In genomic region chr9:136900556-136900955, GRCh38 we compare ENCODE assay signal across 12 cellular contexts. TPM values are rescaled to one million over a fixed set of nuclear protein-coding genes. Genes with fewer than 3 reads are reported as not detected.
DNase-seq lines count a peak whose midpoint lies in the region; ATAC-seq and TF ChIP-seq lines count a peak whose summit lies in the region.
"Had no signal": no experiment of that assay in that cellular context is flagged by ENCODE, and none has a peak within 500 bp of the region (broad histone marks: within the 10 kb centered on the region; RNA-seq: fewer than 3 reads in every experiment).

No MANE protein-coding gene starts in this region.

- TF ChIP-seq EP300 in stomach (IDR thresholded peaks at IDR 0.05): no peak

- TF ChIP-seq CTCF in stomach (IDR thresholded peaks at IDR 0.05) (no peak), mucosa of descending colon (IDR thresholded peaks at IDR 0.05) (no peak)

- peak overlapping the region; percentile 25 to 92 (median 84) for H3K27ac ChIP-seq in stomach

- H3K4me1 ChIP-seq in stomach (peaks cover 34 to 61% (median 38%) of the 10 kb centered on the region in 4 donors), mucosa of descending colon (ENCODE audit: low read depth) (peaks cover 55% of the 10 kb centered on the region)

- H3K9me3 ChIP-seq in stomach (no peaks in the 10 kb centered on the region), mucosa of descending colon (no peaks in the 10 kb centered on the region)
- H3K9me3 ChIP-seq: thoracic aorta had no signal

- H3K36me3 ChIP-seq in stomach: peaks cover 3 to 44% (median 29%) of the 10 kb centered on the region in 4 donors
- H3K36me3 ChIP-seq in mucosa of descending colon (ENCODE audit: low read depth): no peaks in the 10 kb centered on the region
- H3K36me3 ChIP-seq: thoracic aorta had no signal

- H3K27me3 Mint-ChIP-seq in activated CD4-positive, alpha-beta T cell treated with anti-CD3 and anti-CD28 coated beads for 36 hours: no peaks in the 10 kb centered on the region
- no peaks in the 10 kb centered on the region for H3K27me3 Mint-ChIP-seq in activated CD4-positive, alpha-beta memory T cell treated with anti-CD3 and anti-CD28 coated beads for 36 hours
- H3K27me3 Mint-ChIP-seq in immature natural killer cell (ENCODE audit: low read depth in 3 of 3): peaks cover 0 to 2% (median 0%) of the 10 kb centered on the region in 3 donors

- DNase-seq in activated CD4-positive, alpha-beta T cell treated with anti-CD3 and anti-CD28 coated beads for 36 hours: no peak
- no peak for DNase-seq in activated CD4-positive, alpha-beta T cell treated with anti-CD3 and anti-CD28 coated beads for 48 hours
- no peak for DNase-seq in activated CD4-positive, alpha-beta memory T cell treated with anti-CD3 and anti-CD28 coated beads for 36 hours
- DNase-seq in immature natural killer cell (no peak), stomach (no peak), mucosa of descending colon (no peak), GM19238 (ENCODE audit: insufficient read length, low spot score) (no peak)
- DNase-seq: hippocampal formation, Karpas-422, NCI-H2029 treated with DMSO at 0.1 percent for 48 hours had no signal

- H3K4me1 Mint-ChIP-seq in activated CD4-positive, alpha-beta T cell treated with anti-CD3 and anti-CD28 coated beads for 36 hours: peaks cover 37% of the 10 kb centered on the region
- peaks cover 54% of the 10 kb centered on the region for H3K4me1 Mint-ChIP-seq in activated CD4-positive, alpha-beta memory T cell treated with anti-CD3 and anti-CD28 coated beads for 36 hours (ENCODE audit: low read depth)
- peaks cover 32 to 35% of the 10 kb centered on the region in 2 donors for H3K4me1 Mint-ChIP-seq in immature natural killer cell

- peaks cover 47% of the 10 kb centered on the region for H3K36me3 Mint-ChIP-seq in activated CD4-positive, alpha-beta T cell treated with anti-CD3 and anti-CD28 coated beads for 36 hours (ENCODE audit: low read depth)
- peaks cover 39% of the 10 kb centered on the region for H3K36me3 Mint-ChIP-seq in activated CD4-positive, alpha-beta memory T cell treated with anti-CD3 and anti-CD28 coated beads for 36 hours
- peaks cover 3 to 9% (median 4%) of the 10 kb centered on the region in 3 donors for H3K36me3 Mint-ChIP-seq in immature natural killer cell

- H3K9me3 Mint-ChIP-seq in activated CD4-positive, alpha-beta T cell treated with anti-CD3 and anti-CD28 coated beads for 36 hours (ENCODE audit: low read depth): no peaks in the 10 kb centered on the region
- H3K9me3 Mint-ChIP-seq in activated CD4-positive, alpha-beta memory T cell treated with anti-CD3 and anti-CD28 coated beads for 36 hours: no peaks in the 10 kb centered on the region
- H3K9me3 Mint-ChIP-seq in immature natural killer cell: no peaks in the 10 kb centered on the region

- H3K4me3 ChIP-seq in stomach: no peak overlapping the region
- H3K4me3 ChIP-seq in mucosa of descending colon: no peak overlapping the region
- H3K4me3 ChIP-seq: thoracic aorta had no signal

- H3K27me3 ChIP-seq in stomach: no peaks in the 10 kb centered on the region

- no peak for ATAC-seq in activated CD4-positive, alpha-beta T cell treated with anti-CD3 and anti-CD28 coated beads for 36 hours
- ATAC-seq in mucosa of descending colon (no peak), HG02885 (IDR thresholded peaks at IDR 0.05; ENCODE audit: poor library complexity, unreplicated experiment) (no peak)

- intact Hi-C loops in activated CD4-positive, alpha-beta T cell treated with anti-CD3 and anti-CD28 coated beads for 36 hours (cut with DNase I, micrococcal nuclease): loop anchor here in 1 of 2 experiments (5.0 kb wide), 2 partner anchors 42 to 53 kb away; partner anchors contain the start of genes FBXW5 and PHPT1
- intact Hi-C loops in activated CD4-positive, alpha-beta memory T cell treated with anti-CD3 and anti-CD28 coated beads for 36 hours (cut with micrococcal nuclease): loop anchor here (5.0 kb wide), 2 partner anchors 108 to 127 kb away; partner anchors contain the start of genes ABCA2 and TMEM141
- intact Hi-C loops in stomach (cut with DNase I; ENCODE audit: low total_unique reads) (no loop called here), mucosa of descending colon (cut with DNase I, micrococcal nuclease) (no loop called here)

- no peak overlapping the region for H3K4me3 Mint-ChIP-seq in activated CD4-positive, alpha-beta T cell treated with anti-CD3 and anti-CD28 coated beads for 36 hours
- no peak overlapping the region for H3K4me3 Mint-ChIP-seq in activated CD4-positive, alpha-beta memory T cell treated with anti-CD3 and anti-CD28 coated beads for 36 hours
- no peak overlapping the region for H3K4me3 Mint-ChIP-seq in immature natural killer cell

- WGBS in stomach, 5 donors: 86 to 92% (median 87%) methylated on average over 8 to 10 of the region's 10 CpGs

- CTCF ChIA-PET in activated CD4-positive, alpha-beta T cell treated with anti-CD3 and anti-CD28 coated beads for 36 hours (lab: Charles Lee): interaction anchor here (0.7 kb wide), 1 partner anchor 272 kb away, joined by 3 read pairs; no protein-coding TSS in a partner anchor
- CTCF ChIA-PET in activated CD4-positive, alpha-beta memory T cell treated with anti-CD3 and anti-CD28 coated beads for 36 hours (lab: Charles Lee): no interaction called here

- peak overlapping the region; percentile 84 for H3K27ac Mint-ChIP-seq in activated CD4-positive, alpha-beta T cell treated with anti-CD3 and anti-CD28 coated beads for 36 hours
- peak overlapping the region; percentile 98 for H3K27ac Mint-ChIP-seq in activated CD4-positive, alpha-beta memory T cell treated with anti-CD3 and anti-CD28 coated beads for 36 hours
- H3K27ac Mint-ChIP-seq in immature natural killer cell: peak overlapping the region in 4 of 6 donors; percentile 40 to 85 (median 84)

- POLR2A ChIA-PET in activated CD4-positive, alpha-beta T cell treated with anti-CD3 and anti-CD28 coated beads for 36 hours (lab: Charles Lee): no interaction called here
- POLR2A ChIA-PET in activated CD4-positive, alpha-beta memory T cell treated with anti-CD3 and anti-CD28 coated beads for 36 hours (lab: Charles Lee): interaction anchor here (0.8 to 2.4 kb wide), 2 partner anchors 18 to 58 kb away, joined by 3 to 7 read pairs; partner anchors contain the start of gene AJM1

- TF ChIP-seq POLR2A in stomach (IDR thresholded peaks at IDR 0.05): no peak

RNA-seq across cellular contexts. Expression of gene TRAF2, which starts 14.2 kb away (rescaled TPM):
- 10 to 100 TPM; 37.4 to 46.2 TPM for total RNA-seq in activated CD4-positive, alpha-beta T cell treated with anti-CD3 and anti-CD28 coated beads for 36 hours
- total RNA-seq in activated CD4-positive, alpha-beta memory T cell treated with anti-CD3 and anti-CD28 coated beads for 36 hours: 10 to 100 TPM; 40.0 to 41.4 TPM
- polyA plus RNA-seq in immature natural killer cell: 10 to 100 TPM in 2 of 3 donors, 1 to 10 TPM in 1; 7.6 to 32.7 (median 11.0) TPM
- total RNA-seq in stomach: 100 to 1,000 TPM in 1 of 5 donors, 10 to 100 TPM in 2, 1 to 10 TPM in 2; 5.5 to 248 (median 12.8) TPM
- 10 to 100 TPM; 10.0 to 12.1 (median 11.3) TPM for polyA plus RNA-seq in stomach
- 10 to 100 TPM; 19.6 to 28.2 (median 21.1) TPM for total RNA-seq in mucosa of descending colon

RNA-seq across cellular contexts. Expression of gene EDF1, which starts 34.4 kb away (rescaled TPM):
- 100 to 1,000 TPM; 282 to 320 TPM for total RNA-seq in activated CD4-positive, alpha-beta T cell treated with anti-CD3 and anti-CD28 coated beads for 36 hours
- total RNA-seq in activated CD4-positive, alpha-beta memory T cell treated with anti-CD3 and anti-CD28 coated beads for 36 hours: 100 to 1,000 TPM; 302 to 311 TPM
- polyA plus RNA-seq in immature natural killer cell (100 to 1,000 TPM; 309 to 463 (median 411) TPM), stomach (100 to 1,000 TPM; 572 to 798 (median 789) TPM)
- total RNA-seq in stomach (100 to 1,000 TPM; 132 to 229 (median 208) TPM), mucosa of descending colon (100 to 1,000 TPM; 311 to 445 (median 397) TPM)

RNA-seq across cellular contexts. Expression of gene FBXW5, which starts 44.0 kb away (rescaled TPM):
- 10 to 100 TPM; 54.4 to 66.4 TPM for total RNA-seq in activated CD4-positive, alpha-beta T cell treated with anti-CD3 and anti-CD28 coated beads for 36 hours
- 10 to 100 TPM; 66.8 to 69.4 TPM for total RNA-seq in activated CD4-positive, alpha-beta memory T cell treated with anti-CD3 and anti-CD28 coated beads for 36 hours
- polyA plus RNA-seq in immature natural killer cell (100 to 1,000 TPM; 120 to 211 (median 120) TPM), stomach (100 to 1,000 TPM in 2 of 3 donors, 10 to 100 TPM in 1; 91.0 to 109 (median 102) TPM)
- total RNA-seq in stomach (100 to 1,000 TPM in 4 of 5 donors, 10 to 100 TPM in 1; 47.7 to 435 (median 174) TPM), mucosa of descending colon (100 to 1,000 TPM; 127 to 197 (median 142) TPM)

RNA-seq across cellular contexts. Expression of gene C8G, which starts 44.5 kb away (rescaled TPM):
- total RNA-seq in activated CD4-positive, alpha-beta T cell treated with anti-CD3 and anti-CD28 coated beads for 36 hours: under 1 TPM in 1 of 2 experiments, not detected in 1; 0.77 TPM
- total RNA-seq in activated CD4-positive, alpha-beta memory T cell treated with anti-CD3 and anti-CD28 coated beads for 36 hours: under 1 TPM; 0.90 to 0.94 TPM
- 1 to 10 TPM; 1.7 to 5.1 (median 2.1) TPM for polyA plus RNA-seq in immature natural killer cell
- not detected for total RNA-seq in stomach
- 1 to 10 TPM in 2 of 3 donors, not detected in 1; 2.3 to 5.5 TPM for polyA plus RNA-seq in stomach
- total RNA-seq in mucosa of descending colon: 10 to 100 TPM in 2 of 3 donors, 1 to 10 TPM in 1; 3.2 to 15.4 (median 10.4) TPM
- total RNA-seq: thoracic aorta had no signal

RNA-seq across cellular contexts. Expression of gene MAMDC4, which starts 48.4 kb away (rescaled TPM):
- total RNA-seq in activated CD4-positive, alpha-beta T cell treated with anti-CD3 and anti-CD28 coated beads for 36 hours: 10 to 100 TPM; 16.6 to 17.5 TPM
- 10 to 100 TPM; 13.0 to 14.3 TPM for total RNA-seq in activated CD4-positive, alpha-beta memory T cell treated with anti-CD3 and anti-CD28 coated beads for 36 hours
- polyA plus RNA-seq in immature natural killer cell (under 1 TPM in 1 of 3 donors, not detected in 2; 0.19 TPM), stomach (10 to 100 TPM in 1 of 3 donors, 1 to 10 TPM in 2; 1.1 to 11.2 (median 3.1) TPM)
- total RNA-seq in stomach (100 to 1,000 TPM in 1 of 5 donors, 1 to 10 TPM in 4; 1.8 to 317 (median 5.8) TPM), mucosa of descending colon (10 to 100 TPM; 15.4 to 43.8 (median 18.5) TPM)
